In the genomic region with DNA sequence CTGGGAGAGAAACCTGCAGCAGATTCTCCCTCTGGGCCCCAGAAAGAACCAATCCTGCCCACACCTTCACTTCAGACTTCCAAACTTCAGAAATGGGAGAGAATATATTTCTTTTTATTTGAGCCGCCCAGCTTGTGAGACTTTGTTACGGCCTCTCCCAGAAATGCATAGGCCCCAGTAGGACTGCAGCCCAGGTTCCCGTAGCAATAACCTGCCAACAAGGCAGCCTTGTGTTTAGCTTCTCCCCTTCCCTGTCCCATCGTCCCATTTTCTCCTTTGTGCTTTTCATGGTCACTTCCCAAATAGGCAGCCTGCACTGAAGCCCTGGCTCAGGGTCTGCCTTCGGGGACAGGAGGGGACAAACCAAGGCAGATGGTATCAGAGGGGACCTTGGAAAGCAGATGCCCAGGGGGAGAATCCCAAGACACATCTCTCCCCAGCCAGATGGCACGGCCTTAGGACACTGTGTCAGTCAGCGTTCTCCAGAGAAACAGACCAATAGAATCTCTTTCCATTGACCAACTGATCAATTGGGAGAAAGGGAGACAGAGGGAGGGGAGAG, we compare ENCODE assay signal across 26 cellular contexts.
"Had no signal": no experiment of that assay in that cellular context is flagged by ENCODE, and none has a peak within 500 bp of the region (broad histone marks: within the 10 kb centered on the region; RNA-seq: fewer than 3 reads in every experiment).

No MANE protein-coding gene starts in this region.

- H3K36me3 Mint-ChIP-seq: mesothelial cell of epicardium had no signal

- H3K9me3 Mint-ChIP-seq: dendritic cell treated with granulocyte-macrophage colony-stimulating factor and Interleukin-4, amounts not matched to agents 40 ng/mL and 50 ng/mL, for 4 days; effector memory CD8-positive, alpha-beta T cell had no signal

- H3K27ac ChIP-seq: colonic mucosa, epithelial cell of prostate, foreskin keratinocyte, gastroesophageal sphincter, heart right ventricle, left lung, lower lobe of right lung had no signal

- H3K4me1 ChIP-seq: colonic mucosa, foreskin keratinocyte had no signal

- H3K36me3 ChIP-seq: colonic mucosa, gastroesophageal sphincter, heart right ventricle, left lung, lower lobe of right lung had no signal

- H3K27ac Mint-ChIP-seq: dendritic cell treated with granulocyte-macrophage colony-stimulating factor and Interleukin-4, amounts not matched to agents 40 ng/mL and 50 ng/mL, for 4 days; effector memory CD8-positive, alpha-beta T cell; endodermal cell; immature natural killer cell; mesothelial cell of epicardium had no signal

- ATAC-seq: effector memory CD8-positive, alpha-beta T cell; esophagus mucosa; foreskin keratinocyte; gastroesophageal sphincter; heart right ventricle; left colon; left lung; left ventricle myocardium superior; lower lobe of right lung; mucosa of descending colon had no signal

- H3K9me3 ChIP-seq: colonic mucosa, left lung, lower lobe of right lung, mucosa of descending colon had no signal

- H3K4me3 ChIP-seq: colonic mucosa, gastroesophageal sphincter, heart right ventricle, left lung, lower lobe of right lung, mucosa of descending colon had no signal

- DNase-seq: colonic mucosa; cortex of kidney; effector CD8-positive, alpha-beta T cell; effector memory CD8-positive, alpha-beta T cell; endodermal cell; erythroblast; foreskin keratinocyte; head of caudate nucleus; heart right ventricle; hypothalamus; immature natural killer cell; islet precursor cell; kidney; kidney glomerular epithelial cell; left colon; left lung; left ventricle myocardium superior; lower lobe of right lung; mesenchymal stem cell; mucosa of descending colon; naive B cell had no signal

- H3K4me3 Mint-ChIP-seq: dendritic cell treated with granulocyte-macrophage colony-stimulating factor and Interleukin-4, amounts not matched to agents 40 ng/mL and 50 ng/mL, for 4 days; effector memory CD8-positive, alpha-beta T cell; endodermal cell; immature natural killer cell; mesothelial cell of epicardium; naive B cell had no signal
